In genomic region chr1:26035203-26035958, GRCh38 we compare ENCODE assay signal across 8 cellular contexts. TPM values are rescaled to one million over a fixed set of nuclear protein-coding genes. Genes with fewer than 3 reads are reported as not detected.
DNase-seq lines count a peak whose midpoint lies in the region; ATAC-seq and TF ChIP-seq lines count a peak whose summit lies in the region.

No MANE protein-coding gene starts in this region.

- DNase-seq in HL-60 (ENCODE audit: low read depth in 1 of 2, low spot score in 1 of 2) (peak; percentile 82 to 94), NCI-H82 treated with DMSO at 0.1 percent for 48 hours (lab: John Stamatoyannopoulos, UW; ENCODE audit: unreplicated experiment) (peak; percentile 86), lung microvascular endothelial cell (ENCODE audit: low read depth in 2 of 2) (peak; percentile 91 to 93)
- peak; percentile 85 to 87 for DNase-seq in activated CD8-positive, alpha-beta memory T cell treated with anti-CD3 and anti-CD28 coated beads for 1 hour (ENCODE audit: extremely low read depth in 1 of 2, low read depth in 1 of 2)
- DNase-seq in effector CD4-positive, alpha-beta T cell: peak; percentile 91
- DNase-seq in stimulated activated CD4-positive, alpha-beta T cell treated with anti-CD3 and anti-CD28 coated beads, TNF-alpha, amount 100 ng/mL, for 24 hours (ENCODE audit: low read depth in 3 of 3): peak; percentile 81 to 93 (median 89)

- peak overlapping the region; percentile 83 for H3K4me3 ChIP-seq in HL-60 (replicated peaks; ENCODE audit: insufficient read depth, low read length)

- H3K27me3 ChIP-seq in HL-60 (ENCODE audit: insufficient read depth, poor library complexity, severe bottlenecking): peaks cover 2% of the 10 kb centered on the region

- ATAC-seq in GM19452 (IDR thresholded peaks at IDR 0.05; ENCODE audit: unreplicated experiment): peak; percentile 86

- H3K27ac ChIP-seq in C4-2B (peak overlapping the region; percentile 44), HL-60 (replicated peaks) (no peak overlapping the region)

- TF ChIP-seq CTCF in C4-2B (conservative IDR thresholded peaks at IDR 0.05): no peak
- no peak for TF ChIP-seq CTCF in HL-60 (IDR thresholded peaks at IDR 0.05; ENCODE audit: insufficient read depth, low read length)

RNA-seq across cellular contexts. Expression of gene SLC30A2, which starts 10.5 kb away (rescaled TPM):
- not detected in 2 replicates for total RNA-seq in lung microvascular endothelial cell

RNA-seq across cellular contexts. Expression of gene EXTL1, which starts 13.8 kb away (rescaled TPM):
- under 0.01 TPM in 2 replicates for total RNA-seq in lung microvascular endothelial cell

RNA-seq across cellular contexts. Expression of gene TRIM63, which starts 32.0 kb away (rescaled TPM):
- total RNA-seq in lung microvascular endothelial cell: under 0.01 TPM in 1 of 2 replicates, not detected in the other

RNA-seq across cellular contexts. Expression of gene PAFAH2, which starts 37.5 kb away (rescaled TPM):
- 9.2 and 32.7 TPM in 2 replicates for total RNA-seq in lung microvascular endothelial cell
